16 cellular contexts compared by ENCODE assay signal in the genomic region with DNA sequence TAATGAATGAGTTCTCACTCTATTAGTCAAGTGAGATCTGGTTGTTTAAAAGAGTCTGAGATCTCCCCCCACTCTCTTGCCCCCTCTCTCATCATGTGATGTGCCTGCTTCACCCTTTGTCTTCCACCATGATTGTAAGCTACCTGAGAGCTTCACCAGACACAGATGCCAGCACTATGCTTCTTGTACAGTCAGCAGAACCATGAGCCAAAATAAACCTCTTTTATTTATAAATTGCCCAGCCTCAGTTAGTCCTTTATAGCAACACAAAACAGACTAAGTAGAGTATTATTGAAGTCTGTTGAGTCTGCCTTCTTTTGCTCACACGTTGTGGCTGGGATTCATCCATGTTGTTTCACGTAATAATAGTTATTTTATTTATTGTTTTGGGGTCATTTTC. TPM values are rescaled to one million over a fixed set of nuclear protein-coding genes. Genes with fewer than 3 reads are reported as not detected.
DNase-seq lines count a peak whose midpoint lies in the region; ATAC-seq and TF ChIP-seq lines count a peak whose summit lies in the region.
"Had no signal": no experiment of that assay in that cellular context is flagged by ENCODE, and none has a peak within 500 bp of the region (broad histone marks: within the 10 kb centered on the region; RNA-seq: fewer than 3 reads in every experiment).

No MANE protein-coding gene starts in this region.

- no peak overlapping the region for H4K8ac ChIP-seq in mesenchymal stem cell (ENCODE audit: low read length)

- H3K27ac ChIP-seq in HEK293 (ENCODE audit: extremely low read depth, low read depth, low read length) (no peak overlapping the region), SK-N-MC (peak overlapping the region; percentile 85; the same call in 1 of the 2 replicates), mesenchymal stem cell (ENCODE audit: low read length, poor library complexity, severe bottlenecking) (no peak overlapping the region), smooth muscle cell (ENCODE audit: low read depth) (peak overlapping the region; percentile 69), WERI-Rb-1 (no peak overlapping the region), tibial artery (no peak overlapping the region)
- H3K27ac ChIP-seq: C4-2B had no signal

- no peaks in the 10 kb centered on the region for H3K36me3 ChIP-seq in HEK293 (ENCODE audit: control insufficient read depth in 2 of 2, insufficient read depth in 1 of 2, low read length in 2 of 2)
- H3K36me3 ChIP-seq in SK-N-MC (ENCODE audit: insufficient read depth, low read length) = peaks cover 9% of the 10 kb centered on the region; the same call in 1 of the 2 replicates
- H3K36me3 ChIP-seq in mesenchymal stem cell (ENCODE audit: control insufficient read depth in 1 of 2, insufficient read depth in 2 of 2, low read depth in 1 of 2, low read length in 2 of 2) = peaks cover 0 to under 1% of the 10 kb centered on the region in 2 experiments
- H3K36me3 ChIP-seq in smooth muscle cell (ENCODE audit: low read depth) = no peaks in the 10 kb centered on the region
- H3K36me3 ChIP-seq in WERI-Rb-1 = no peaks in the 10 kb centered on the region
- H3K36me3 ChIP-seq in tibial artery = peaks cover 0 to under 1% (median 0%) of the 10 kb centered on the region in 3 donors

- no peak overlapping the region for H2BK15ac ChIP-seq in mesenchymal stem cell (ENCODE audit: low read depth, poor library complexity, severe bottlenecking)

- H3K4me1 ChIP-seq in HEK293 (ENCODE audit: control insufficient read depth, insufficient read depth, low read length) = 0 out of 2 replicates have a peak, but pooled peaks cover 4% of the 10 kb centered on the region
- peaks cover 4% of the 10 kb centered on the region for H3K4me1 ChIP-seq in mesenchymal stem cell (ENCODE audit: control insufficient read depth, insufficient read depth, low read depth, low read length)
- peaks cover 18% of the 10 kb centered on the region for H3K4me1 ChIP-seq in smooth muscle cell (ENCODE audit: low read depth)
- H3K4me1 ChIP-seq in tibial artery = peaks cover 0 to 24% (median 10%) of the 10 kb centered on the region in 4 donors

- H3K4me3 ChIP-seq in HEK293 (ENCODE audit: low read depth, low read length) (no peak overlapping the region), SK-N-MC (no peak overlapping the region), mesenchymal stem cell (ENCODE audit: insufficient read depth in 1 of 2, low read depth in 1 of 2, low read length in 2 of 2) (no peak overlapping the region), smooth muscle cell (no peak overlapping the region), WERI-Rb-1 (ENCODE audit: low read depth, low read length) (no peak overlapping the region), tibial artery (no peak overlapping the region)

- no peak overlapping the region for H2AFZ ChIP-seq in mesenchymal stem cell (ENCODE audit: low read depth, low read length)
- no peak overlapping the region for H2AFZ ChIP-seq in smooth muscle cell (ENCODE audit: low read depth)

- H3K27me3 ChIP-seq in mesenchymal stem cell (ENCODE audit: control insufficient read depth in 1 of 2, insufficient read depth in 1 of 2, low read length in 2 of 2) = no peaks in the 10 kb centered on the region
- H3K27me3 ChIP-seq in smooth muscle cell (ENCODE audit: low read depth) = no peaks in the 10 kb centered on the region
- no peaks in the 10 kb centered on the region for H3K27me3 ChIP-seq in WERI-Rb-1 (ENCODE audit: insufficient read depth, low read depth, severe bottlenecking)
- H3K27me3 ChIP-seq in tibial artery = no peaks in the 10 kb centered on the region

- no peak overlapping the region for H3K14ac ChIP-seq in mesenchymal stem cell (ENCODE audit: low read length in 2 of 2)

- H4K91ac ChIP-seq in mesenchymal stem cell (ENCODE audit: low read length) = no peak overlapping the region

- no peaks in the 10 kb centered on the region for H3K79me2 ChIP-seq in smooth muscle cell (ENCODE audit: low read depth)

- no peak overlapping the region for H2BK12ac ChIP-seq in mesenchymal stem cell (ENCODE audit: low read length in 2 of 2)

- no peak overlapping the region for H3K4me2 ChIP-seq in mesenchymal stem cell (ENCODE audit: low read length, poor library complexity, severe bottlenecking)
- no peak overlapping the region for H3K4me2 ChIP-seq in smooth muscle cell

- no peak overlapping the region for H3K4ac ChIP-seq in mesenchymal stem cell (ENCODE audit: low read depth in 1 of 2, low read length in 2 of 2)

- no peak overlapping the region for H2BK5ac ChIP-seq in mesenchymal stem cell (ENCODE audit: low read depth, low read length, poor library complexity, severe bottlenecking)

- 88% methylated on average over 1 of the region's 2 CpGs for WGBS in mesenchymal stem cell
- WGBS in smooth muscle cell (ENCODE audit: low lambda C conversion rate) = 88% methylated on average over 2 of the region's 2 CpGs

- no peaks in the 10 kb centered on the region for H3K9me3 ChIP-seq in HEK293 (ENCODE audit: control insufficient read depth, insufficient read depth, low read depth, low read length)
- H3K9me3 ChIP-seq in SK-N-MC (ENCODE audit: low read depth, low read length) = no peaks in the 10 kb centered on the region
- no peaks in the 10 kb centered on the region for H3K9me3 ChIP-seq in mesenchymal stem cell (ENCODE audit: control insufficient read depth, low read length)
- H3K9me3 ChIP-seq in smooth muscle cell (replicated peaks; ENCODE audit: low read depth) = no peaks in the 10 kb centered on the region
- H3K9me3 ChIP-seq in WERI-Rb-1 (ENCODE audit: severe bottlenecking) = no peaks in the 10 kb centered on the region
- no peaks in the 10 kb centered on the region for H3K9me3 ChIP-seq in tibial artery

- no peak overlapping the region for H2AK5ac ChIP-seq in mesenchymal stem cell (ENCODE audit: low read length, severe bottlenecking)

- no peak for ATAC-seq in GM18873 (IDR thresholded peaks at IDR 0.05; ENCODE audit: low FRiP score, unreplicated experiment)
- ATAC-seq: HepG2 had no signal

- no peak overlapping the region for H3K9ac ChIP-seq in SK-N-MC (ENCODE audit: insufficient read length)
- peak overlapping the region; percentile 85 for H3K9ac ChIP-seq in mesenchymal stem cell (ENCODE audit: low read length)
- H3K9ac ChIP-seq in smooth muscle cell (ENCODE audit: low read depth) = no peak overlapping the region

- CTCF ChIA-PET in HEK293 (lab: Yijun Ruan, JAX) = interaction anchor here (0.6 to 0.7 kb wide), 3 partner anchors 167 to 483 kb away, joined by 3 read pairs; no protein-coding TSS in a partner anchor

- no peak overlapping the region for H3K18ac ChIP-seq in mesenchymal stem cell (ENCODE audit: low read depth in 1 of 2, low read length in 2 of 2)

- H3K23ac ChIP-seq in mesenchymal stem cell (ENCODE audit: low read length in 2 of 2) = no peak overlapping the region

- intact Hi-C loops in tibial artery (cut with DNase I; ENCODE audit: low total_unique reads) = no loop called here

- no peaks in the 10 kb centered on the region for H4K20me1 ChIP-seq in smooth muscle cell (ENCODE audit: low read depth)

- H2BK120ac ChIP-seq in mesenchymal stem cell (ENCODE audit: low read depth, low read length) = no peak overlapping the region

- no peaks in the 10 kb centered on the region for H3F3A ChIP-seq in smooth muscle cell (ENCODE audit: low read depth)

- H3K79me1 ChIP-seq in mesenchymal stem cell (replicated peaks; ENCODE audit: low read length, poor library complexity, severe bottlenecking) = peaks cover 11% of the 10 kb centered on the region

- POLR2A ChIA-PET in HEK293 (lab: Yijun Ruan, JAX) = interaction anchor here (0.7 kb wide), 1 partner anchor 514 kb away, joined by 6 read pairs; no protein-coding TSS in a partner anchor

- TF ChIP-seq CTCF in HEK293 (tag by site-specific recombination; IDR thresholded peaks at IDR 0.05) = no peak
- no peak for TF ChIP-seq CTCF in smooth muscle cell (IDR thresholded peaks at IDR 0.05; ENCODE audit: borderline replicate concordance, insufficient read depth, poor library complexity, severe bottlenecking)
- TF ChIP-seq CTCF in WERI-Rb-1 (IDR thresholded peaks at IDR 0.05; ENCODE audit: low read depth, low read length) = no peak
- TF ChIP-seq CTCF in tibial artery (IDR thresholded peaks at IDR 0.05) = no peak

- DNase-seq in SK-N-MC (ENCODE audit: low read depth, low spot score) = no peak
- DNase-seq in mesenchymal stem cell = no peak
- no peak for DNase-seq in smooth muscle cell (lab: John Stamatoyannopoulos, UW; ENCODE audit: unreplicated experiment)
- no peak for DNase-seq in WERI-Rb-1
- no peak for DNase-seq in tibial artery
- DNase-seq: AML-193; CD4-positive, alpha-beta T cell; DMS153; DMS79; GDM1; GOT3; H9 had no signal

TF ChIP-seq in HEK293, 187 proteins besides CTCF, POLR2A, EP300 and RAD21:
- TF ChIP-seq, protein P1, sequence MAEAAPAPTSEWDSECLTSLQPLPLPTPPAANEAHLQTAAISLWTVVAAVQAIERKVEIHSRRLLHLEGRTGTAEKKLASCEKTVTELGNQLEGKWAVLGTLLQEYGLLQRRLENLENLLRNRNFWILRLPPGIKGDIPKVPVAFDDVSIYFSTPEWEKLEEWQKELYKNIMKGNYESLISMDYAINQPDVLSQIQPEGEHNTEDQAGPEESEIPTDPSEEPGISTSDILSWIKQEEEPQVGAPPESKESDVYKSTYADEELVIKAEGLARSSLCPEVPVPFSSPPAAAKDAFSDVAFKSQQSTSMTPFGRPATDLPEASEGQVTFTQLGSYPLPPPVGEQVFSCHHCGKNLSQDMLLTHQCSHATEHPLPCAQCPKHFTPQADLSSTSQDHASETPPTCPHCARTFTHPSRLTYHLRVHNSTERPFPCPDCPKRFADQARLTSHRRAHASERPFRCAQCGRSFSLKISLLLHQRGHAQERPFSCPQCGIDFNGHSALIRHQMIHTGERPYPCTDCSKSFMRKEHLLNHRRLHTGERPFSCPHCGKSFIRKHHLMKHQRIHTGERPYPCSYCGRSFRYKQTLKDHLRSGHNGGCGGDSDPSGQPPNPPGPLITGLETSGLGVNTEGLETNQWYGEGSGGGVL (tag by site-specific recombination; IDR thresholded peaks at IDR 0.05) = peak; percentile 57
- TF ChIP-seq SETDB1 (IDR thresholded peaks at IDR 0.05; ENCODE audit: insufficient read length, low read length) (peak; percentile 29), ZFHX2 (tag by site-specific recombination; conservative IDR thresholded peaks at IDR 0.05) (no peak)
TF ChIP-seq in HEK293: peak in this region for 2.

RNA-seq across cellular contexts. Expression of a gene that starts 14.3 kb away (rescaled TPM):
- polyA plus RNA-seq in mesenchymal stem cell (2013, experiment 1 of 2) = 40.5 TPM
- 40.9 TPM for polyA plus RNA-seq in mesenchymal stem cell (2013, experiment 2 of 2)
- total RNA-seq in smooth muscle cell = 9.4 and 23.5 TPM in 2 replicates
- polyA plus RNA-seq in smooth muscle cell = 31.3 and 45.6 TPM in 2 replicates

Comparison
In these comparisons a context has a peak if more than half of its experiments do, and no peak if none do; other contexts are left out.
1. H3K27ac ChIP-seq: peak in SK-N-MC (single experiment) and smooth muscle cell (single experiment); none in HEK293 (single experiment), mesenchymal stem cell (single experiment), WERI-Rb-1 (single experiment) and tibial artery (0 of 2).